16 cellular contexts compared by ENCODE assay signal in genomic region chr2:89763254-89763580, GRCh38.
DNase-seq lines count a peak whose midpoint lies in the region; ATAC-seq and TF ChIP-seq lines count a peak whose summit lies in the region.
"Had no signal": no experiment of that assay in that cellular context is flagged by ENCODE, and none has a peak within 500 bp of the region (broad histone marks: within the 10 kb centered on the region; RNA-seq: fewer than 3 reads in every experiment).

No MANE protein-coding gene starts in this region.

- intact Hi-C loops in natural killer cell (cut with micrococcal nuclease): no loop called here
- intact Hi-C loops in left lung (cut with DNase I): no loop called here
- intact Hi-C loops in uterus (cut with DNase I; ENCODE audit: low total_unique reads): no loop called here

- H3K9me3 Mint-ChIP-seq in natural killer cell (peaks cover 0 to 6% of the 10 kb centered on the region in 2 donors), T-cell (peaks cover 9 to 22% (median 11%) of the 10 kb centered on the region in 3 donors)
- H3K9me3 Mint-ChIP-seq in natural killer cell treated with Interleukin-12 subunit alpha and Interleukin-12 subunit beta and Interleukin-15 and Interleukin-18, amount 100 ng/mL, for 72 hours: peaks cover 8% of the 10 kb centered on the region

- H3K4me3 Mint-ChIP-seq in natural killer cell: no peak overlapping the region
- no peak overlapping the region for H3K4me3 Mint-ChIP-seq in natural killer cell treated with Interleukin-12 subunit alpha and Interleukin-12 subunit beta and Interleukin-15 and Interleukin-18, amount 100 ng/mL, for 72 hours
- no peak overlapping the region for H3K4me3 Mint-ChIP-seq in T-cell
- H3K4me3 Mint-ChIP-seq: activated CD8-positive, alpha-beta T cell treated with anti-CD3 and anti-CD28 coated beads for 36 hours had no signal

- no peak overlapping the region for H3K27ac Mint-ChIP-seq in natural killer cell
- H3K27ac Mint-ChIP-seq in natural killer cell treated with Interleukin-12 subunit alpha and Interleukin-12 subunit beta and Interleukin-15 and Interleukin-18, amount 100 ng/mL, for 72 hours: no peak overlapping the region
- H3K27ac Mint-ChIP-seq in T-cell: no peak overlapping the region
- H3K27ac Mint-ChIP-seq: activated CD8-positive, alpha-beta T cell treated with anti-CD3 and anti-CD28 coated beads for 36 hours had no signal

- no peak for TF ChIP-seq POLR2A in uterus (IDR thresholded peaks at IDR 0.05)

- ATAC-seq in natural killer cell: no peak
- no peak for ATAC-seq in natural killer cell treated with Interleukin-12 subunit alpha and Interleukin-12 subunit beta and Interleukin-15 and Interleukin-18, amount 100 ng/mL, for 72 hours
- no peak for ATAC-seq in left lung
- no peak for ATAC-seq in HG03108 (IDR thresholded peaks at IDR 0.05; ENCODE audit: unreplicated experiment)
- no peak for ATAC-seq in T-cell (replicated peaks in 1 of 4)
- ATAC-seq: activated CD8-positive, alpha-beta T cell treated with anti-CD3 and anti-CD28 coated beads for 36 hours had no signal

- H3K27ac ChIP-seq in SJCRH30: no peak overlapping the region
- H3K27ac ChIP-seq in left lung: no peak overlapping the region
- no peak overlapping the region for H3K27ac ChIP-seq in uterus
- H3K27ac ChIP-seq: brain microvascular endothelial cell had no signal

- H3K27me3 Mint-ChIP-seq in natural killer cell (ENCODE audit: low read depth in 2 of 2) (peaks cover 28 to 43% of the 10 kb centered on the region in 2 donors), T-cell (peaks cover 24 to 35% of the 10 kb centered on the region in 2 donors)
- H3K27me3 Mint-ChIP-seq in natural killer cell treated with Interleukin-12 subunit alpha and Interleukin-12 subunit beta and Interleukin-15 and Interleukin-18, amount 100 ng/mL, for 72 hours: peaks cover 0 to 28% of the 10 kb centered on the region in 2 donors

- POLR2A ChIA-PET in T-cell (lab: Charles Lee): no interaction called here

- DNase-seq in natural killer cell: peak; percentile 13
- no peak for DNase-seq in natural killer cell treated with Interleukin-12 subunit alpha and Interleukin-12 subunit beta and Interleukin-15 and Interleukin-18, amount 100 ng/mL, for 72 hours (ENCODE audit: low spot score)
- DNase-seq in SJCRH30: peak; percentile 26 to 30
- peak; percentile 30 to 83 for DNase-seq in left lung
- peak; percentile 13 to 19 for DNase-seq in uterus
- no peak for DNase-seq in T-cell
- DNase-seq in HuH-7.5 (ENCODE audit: low spot score): no peak
- DNase-seq: activated CD8-positive, alpha-beta T cell treated with anti-CD3 and anti-CD28 coated beads for 36 hours; activated naive CD4-positive, alpha-beta T cell; brain microvascular endothelial cell; effector CD8-positive, alpha-beta T cell; mesenchymal stem cell; NCI-H187; NCI-H526 had no signal

- H3K36me3 ChIP-seq in SJCRH30 (no peaks in the 10 kb centered on the region), left lung (no peaks in the 10 kb centered on the region), uterus (no peaks in the 10 kb centered on the region)
- H3K36me3 ChIP-seq: brain microvascular endothelial cell, HAP-1 had no signal

- no peaks in the 10 kb centered on the region for H3K9me3 ChIP-seq in SJCRH30 (replicated peaks)
- peaks cover 0 to 30% of the 10 kb centered on the region in 2 donors for H3K9me3 ChIP-seq in left lung
- H3K9me3 ChIP-seq in uterus: no peaks in the 10 kb centered on the region

- TF ChIP-seq CTCF in natural killer cell (IDR thresholded peaks at IDR 0.05): no peak
- no peak for TF ChIP-seq CTCF in left lung (IDR thresholded peaks at IDR 0.05)
- no peak for TF ChIP-seq CTCF in uterus (IDR thresholded peaks at IDR 0.05)

- H3K4me1 Mint-ChIP-seq in natural killer cell (peaks cover 7 to 13% of the 10 kb centered on the region in 2 donors), T-cell (no peaks in the 10 kb centered on the region)
- peaks cover 0 to 8% of the 10 kb centered on the region in 2 donors for H3K4me1 Mint-ChIP-seq in natural killer cell treated with Interleukin-12 subunit alpha and Interleukin-12 subunit beta and Interleukin-15 and Interleukin-18, amount 100 ng/mL, for 72 hours (ENCODE audit: low read depth in 2 of 2)

- no peak overlapping the region for H3K4me3 ChIP-seq in SJCRH30
- H3K4me3 ChIP-seq in left lung: no peak overlapping the region
- H3K4me3 ChIP-seq in uterus: no peak overlapping the region
- H3K4me3 ChIP-seq: HAP-1 had no signal

- CTCF ChIA-PET in T-cell (lab: Charles Lee): no interaction called here

- H3K4me1 ChIP-seq in SJCRH30 (no peaks in the 10 kb centered on the region), left lung (no peaks in the 10 kb centered on the region), uterus (no peaks in the 10 kb centered on the region)
- H3K4me1 ChIP-seq: HAP-1 had no signal

- H3K27me3 ChIP-seq in SJCRH30 (no peaks in the 10 kb centered on the region), left lung (peaks cover 21 to 41% of the 10 kb centered on the region in 2 donors), uterus (peaks cover 0 to 7% of the 10 kb centered on the region in 2 donors)

- no peaks in the 10 kb centered on the region for H3K36me3 Mint-ChIP-seq in natural killer cell
- no peaks in the 10 kb centered on the region for H3K36me3 Mint-ChIP-seq in natural killer cell treated with Interleukin-12 subunit alpha and Interleukin-12 subunit beta and Interleukin-15 and Interleukin-18, amount 100 ng/mL, for 72 hours
- no peaks in the 10 kb centered on the region for H3K36me3 Mint-ChIP-seq in T-cell

Comparison
In these comparisons a context has a peak if more than half of its experiments do, and no peak if none do; other contexts are left out.
1. DNase-seq: peak in natural killer cell (single experiment), SJCRH30 (2 of 2), left lung (2 of 2) and uterus (2 of 2); none in natural killer cell treated with Interleukin-12 subunit alpha and Interleukin-12 subunit beta and Interleukin-15 and Interleukin-18, amount 100 ng/mL, for 72 hours (single experiment), T-cell (0 of 34) and HuH-7.5 (single experiment).